Comparison of ENCODE assay signal across 21 cellular contexts in the genomic region with DNA sequence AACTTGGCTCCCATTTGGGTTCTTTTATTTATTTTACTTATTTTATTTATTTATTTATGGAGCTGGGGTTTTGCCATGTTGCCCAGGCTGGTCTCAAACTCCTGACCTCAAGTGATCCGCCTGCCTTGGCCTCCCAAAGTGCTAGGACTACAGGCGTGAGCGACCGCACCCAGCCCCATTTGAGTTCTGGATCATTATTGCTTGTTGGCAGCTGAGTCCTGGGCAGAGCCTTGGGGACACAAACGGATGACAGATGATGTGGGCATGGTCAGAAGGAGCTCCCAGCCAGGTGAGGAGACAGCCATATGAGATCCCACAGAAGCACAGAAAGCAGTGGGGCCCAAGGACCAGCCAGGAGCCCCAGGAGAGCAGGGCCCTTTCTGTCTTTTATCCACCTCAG.
DNase-seq lines count a peak whose midpoint lies in the region; ATAC-seq and TF ChIP-seq lines count a peak whose summit lies in the region.
"Had no signal": no experiment of that assay in that cellular context is flagged by ENCODE, and none has a peak within 500 bp of the region (broad histone marks: within the 10 kb centered on the region; RNA-seq: fewer than 3 reads in every experiment).

No MANE protein-coding gene starts in this region.

- 73% methylated on average over 5 of the region's 5 CpGs for WGBS in right cardiac atrium
- WGBS in sigmoid colon, 2 donors = 19 to 62% methylated on average over 5 of the region's 5 CpGs

- H3K27ac ChIP-seq in right cardiac atrium (ENCODE audit: low read length) = no peak overlapping the region
- H3K27ac ChIP-seq in sigmoid colon = no peak overlapping the region
- H3K27ac ChIP-seq: 22Rv1, BLaER1, C4-2B had no signal

- no peak overlapping the region for H3K4me3 Mint-ChIP-seq in neural crest cell
- no peak overlapping the region for H3K4me3 Mint-ChIP-seq in glutamatergic neuron (ENCODE audit: unreplicated experiment)
- no peak overlapping the region for H3K4me3 Mint-ChIP-seq in CD14-positive monocyte
- H3K4me3 Mint-ChIP-seq: B cell; CD4-positive, alpha-beta T cell; CD8-positive, alpha-beta memory T cell; GM23338; H9 had no signal

- H3K36me3 ChIP-seq in sigmoid colon = no peaks in the 10 kb centered on the region
- H3K36me3 ChIP-seq: BLaER1 had no signal

- TF ChIP-seq POLR2A in sigmoid colon (IDR thresholded peaks at IDR 0.05) = no peak

- no peaks in the 10 kb centered on the region for H3K4me1 ChIP-seq in right cardiac atrium (ENCODE audit: control insufficient read depth, insufficient read depth, low read length)
- H3K4me1 ChIP-seq in sigmoid colon = no peaks in the 10 kb centered on the region
- H3K4me1 ChIP-seq: BLaER1 had no signal

- peak; percentile 15 for DNase-seq in cardiac septum (ENCODE audit: low spot score)
- DNase-seq in right cardiac atrium = no peak
- DNase-seq in neural crest cell (ENCODE audit: low read depth, low spot score) = no peak
- peak; percentile 10 for DNase-seq in sigmoid colon
- no peak for DNase-seq in NCI-H82 (lab: John Stamatoyannopoulos, UW)
- DNase-seq in glutamatergic neuron = no peak
- no peak for DNase-seq in CD14-positive monocyte (ENCODE audit: low spot score)
- DNase-seq: CD4-positive, alpha-beta T cell; CD8-positive, alpha-beta memory T cell; DMS 273 treated with DMSO at 0.1 percent for 48 hours; DMS79; EL; GDM1; H9 had no signal

- H3K27me3 Mint-ChIP-seq in neural crest cell (ENCODE audit: low read depth) (no peaks in the 10 kb centered on the region), glutamatergic neuron (ENCODE audit: unreplicated experiment) (no peaks in the 10 kb centered on the region), CD14-positive monocyte (ENCODE audit: low read depth in 3 of 3) (peaks cover 2 to 4% (median 2%) of the 10 kb centered on the region in 3 donors)

- H3K9me3 ChIP-seq in right cardiac atrium (ENCODE audit: control insufficient read depth, low read length) = no peaks in the 10 kb centered on the region
- no peaks in the 10 kb centered on the region for H3K9me3 ChIP-seq in sigmoid colon
- H3K9me3 ChIP-seq: BLaER1 had no signal

- TF ChIP-seq EP300 in sigmoid colon (IDR thresholded peaks at IDR 0.05) = no peak

- H3K27me3 ChIP-seq in right cardiac atrium (ENCODE audit: control insufficient read depth, insufficient read depth) (no peaks in the 10 kb centered on the region), sigmoid colon (no peaks in the 10 kb centered on the region)
- H3K27me3 ChIP-seq: BLaER1 had no signal

- ATAC-seq in right cardiac atrium (no peak), HG03354 (IDR thresholded peaks at IDR 0.05; ENCODE audit: poor library complexity, severe bottlenecking, unreplicated experiment) (no peak)
- ATAC-seq: GM23338, HCT116 had no signal

- no peak for TF ChIP-seq CTCF in neural crest cell (conservative IDR thresholded peaks at IDR 0.05)
- no peak for TF ChIP-seq CTCF in sigmoid colon (IDR thresholded peaks at IDR 0.05)
- no peak for TF ChIP-seq CTCF in glutamatergic neuron (IDR thresholded peaks at IDR 0.05; ENCODE audit: partially characterized antibody, unreplicated experiment)
- no peak for TF ChIP-seq CTCF in CD14-positive monocyte (IDR thresholded peaks at IDR 0.05)

- H3K9me3 Mint-ChIP-seq in neural crest cell (no peaks in the 10 kb centered on the region), glutamatergic neuron (ENCODE audit: unreplicated experiment) (peaks cover 2% of the 10 kb centered on the region), CD14-positive monocyte (no peaks in the 10 kb centered on the region)
- H3K9me3 Mint-ChIP-seq: CD4-positive, alpha-beta T cell; CD8-positive, alpha-beta memory T cell; H9 had no signal

- intact Hi-C loops in cardiac septum (cut with DNase I) (no loop called here), right cardiac atrium (cut with DNase I) (no loop called here), sigmoid colon (cut with DNase I) (no loop called here), CD14-positive monocyte (cut with micrococcal nuclease) (no loop called here)

- H3K4me3 ChIP-seq in right cardiac atrium (ENCODE audit: low read length) (no peak overlapping the region), sigmoid colon (no peak overlapping the region)
- H3K4me3 ChIP-seq: BLaER1, GM23338 had no signal

- H3K4me1 Mint-ChIP-seq in neural crest cell (no peaks in the 10 kb centered on the region), glutamatergic neuron (ENCODE audit: low read depth, unreplicated experiment) (no peaks in the 10 kb centered on the region), CD14-positive monocyte (no peaks in the 10 kb centered on the region)
- H3K4me1 Mint-ChIP-seq: B cell; CD8-positive, alpha-beta memory T cell; GM23338; H9 had no signal

- H3K27ac Mint-ChIP-seq in neural crest cell (ENCODE audit: unreplicated experiment) = peak overlapping the region; percentile 30
- H3K27ac Mint-ChIP-seq in glutamatergic neuron (ENCODE audit: unreplicated experiment) = no peak overlapping the region
- H3K27ac Mint-ChIP-seq in CD14-positive monocyte = no peak overlapping the region
- H3K27ac Mint-ChIP-seq: B cell; CD4-positive, alpha-beta T cell; CD8-positive, alpha-beta memory T cell; GM23338; H9 had no signal

- H3K36me3 Mint-ChIP-seq in neural crest cell (ENCODE audit: low read depth) (no peaks in the 10 kb centered on the region), glutamatergic neuron (ENCODE audit: unreplicated experiment) (peaks cover 6% of the 10 kb centered on the region), CD14-positive monocyte (no peaks in the 10 kb centered on the region)
- H3K36me3 Mint-ChIP-seq: CD8-positive, alpha-beta memory T cell had no signal

Comparison
In these comparisons a context has a peak if more than half of its experiments do, and no peak if none do; other contexts are left out.
1. DNase-seq: peak in cardiac septum (single experiment) and sigmoid colon (single experiment); none in right cardiac atrium (0 of 3), neural crest cell (single experiment), NCI-H82 (single experiment), glutamatergic neuron (single experiment) and CD14-positive monocyte (single experiment).